In genomic region chr2:20506281-20506685, GRCh38 we compare ENCODE assay signal across 1 cellular context.
A peak's percentile ranks its signal among the peaks of the same experiment; 100 is the strongest.
TF ChIP-seq lines count a peak whose summit lies in the region.

No MANE protein-coding gene starts in this region.

TF ChIP-seq in HepG2, 621 proteins besides CTCF, POLR2A, EP300 and RAD21 (continued from another document and continues in another):
- TF ChIP-seq ZNF205 (CRISPR knock-in tag; IDR thresholded peaks at IDR 0.05) (0 out of 2 replicates have a peak, but pooled peaks have one; percentile 31), ZNF784 (CRISPR knock-in tag; IDR thresholded peaks at IDR 0.05; ENCODE audit: borderline replicate concordance) (no peak), ZSCAN20 (CRISPR knock-in tag; IDR thresholded peaks at IDR 0.05; ENCODE audit: borderline replicate concordance) (peak; percentile 99), CERS6 (CRISPR knock-in tag; IDR thresholded peaks at IDR 0.05) (no peak), LCORL (IDR thresholded peaks at IDR 0.05) (no peak), LCORL (CRISPR knock-in tag; IDR thresholded peaks at IDR 0.05) (peak; percentile 66; the same call in 1 of the 2 replicates), PPARG (CRISPR knock-in tag; conservative IDR thresholded peaks at IDR 0.05) (peak; percentile 33; the same call in 1 of the 2 replicates), ZNF234 (CRISPR knock-in tag; conservative IDR thresholded peaks at IDR 0.05) (no peak), FOXP4 (CRISPR knock-in tag; IDR thresholded peaks at IDR 0.05) (peak; percentile 33; the same call in 1 of the 2 replicates), HNRNPLL (IDR thresholded peaks at IDR 0.05; ENCODE audit: low read depth, low read length, poor library complexity, severe bottlenecking) (no peak), ZMYM4 (CRISPR knock-in tag; IDR thresholded peaks at IDR 0.05) (no peak), ZNF441 (CRISPR knock-in tag; IDR thresholded peaks at IDR 0.05; ENCODE audit: borderline replicate concordance) (0 out of 2 replicates have a peak, but pooled peaks have one; percentile 58), POLR2AphosphoS2 (IDR thresholded peaks at IDR 0.05; ENCODE audit: low read depth, low read length) (no peak), TCF7 (IDR thresholded peaks at IDR 0.05; ENCODE audit: low read depth) (no peak), ZBTB2 (CRISPR knock-in tag; IDR thresholded peaks at IDR 0.05; ENCODE audit: low read depth) (no peak), TEAD3 (CRISPR knock-in tag; optimal IDR thresholded peaks at IDR 0.05; ENCODE audit: borderline replicate concordance) (peak; percentile 78), EZH2 (conservative IDR thresholded peaks at IDR 0.05; ENCODE audit: low read depth, low read length) (no peak), ZNF501 (CRISPR knock-in tag; IDR thresholded peaks at IDR 0.05) (0 out of 2 replicates have a peak, but pooled peaks have one; percentile 33), BCL6 (CRISPR knock-in tag; IDR thresholded peaks at IDR 0.05) (peak; percentile 32; the same call in 1 of the 2 replicates), ZNF878 (CRISPR knock-in tag; IDR thresholded peaks at IDR 0.05) (0 out of 2 replicates have a peak, but pooled peaks have one; percentile 24), THAP7 (CRISPR knock-in tag; IDR thresholded peaks at IDR 0.05) (peak; percentile 57; the same call in 1 of the 2 replicates), MXD4 (CRISPR knock-in tag; IDR thresholded peaks at IDR 0.05) (peak; percentile 23; the same call in 1 of the 2 replicates), ZBTB43 (CRISPR knock-in tag; conservative IDR thresholded peaks at IDR 0.05) (0 out of 2 replicates have a peak, but pooled peaks have one; percentile 37), DRAP1 (CRISPR knock-in tag; IDR thresholded peaks at IDR 0.05) (0 out of 2 replicates have a peak, but pooled peaks have one; percentile 12), CEBPG (CRISPR knock-in tag; IDR thresholded peaks at IDR 0.05) (0 out of 2 replicates have a peak, but pooled peaks have one; percentile 6), FOXO4 (CRISPR knock-in tag; conservative IDR thresholded peaks at IDR 0.05) (no peak), ZNF75D (CRISPR knock-in tag; IDR thresholded peaks at IDR 0.05; ENCODE audit: borderline replicate concordance) (no peak), ZNF44 (CRISPR knock-in tag; IDR thresholded peaks at IDR 0.05) (no peak), RFX3 (CRISPR knock-in tag; IDR thresholded peaks at IDR 0.05) (no peak), ASH2L (IDR thresholded peaks at IDR 0.05; ENCODE audit: insufficient read length, low read depth, low read length) (peak; percentile 22), PHF5A (CRISPR knock-in tag; IDR thresholded peaks at IDR 0.05; ENCODE audit: low read depth, unreplicated experiment) (peak; percentile 46), SIX1 (CRISPR knock-in tag; IDR thresholded peaks at IDR 0.05; ENCODE audit: borderline replicate concordance) (no peak), MIXL1 (CRISPR knock-in tag; IDR thresholded peaks at IDR 0.05) (peak; percentile 94), ARNTL (CRISPR knock-in tag; IDR thresholded peaks at IDR 0.05) (no peak), ZBTB33 (CRISPR knock-in tag; IDR thresholded peaks at IDR 0.05) (no peak), FOXK1 (CRISPR knock-in tag; IDR thresholded peaks at IDR 0.05; ENCODE audit: borderline replicate concordance, low read depth) (no peak), LBX2 (CRISPR knock-in tag; IDR thresholded peaks at IDR 0.05; ENCODE audit: borderline replicate concordance) (no peak), IRF9 (CRISPR knock-in tag; IDR thresholded peaks at IDR 0.05; ENCODE audit: borderline replicate concordance) (0 out of 2 replicates have a peak, but pooled peaks have one; percentile 47), ZGPAT (CRISPR knock-in tag; IDR thresholded peaks at IDR 0.05) (0 out of 2 replicates have a peak, but pooled peaks have one; percentile 48), ARID5B (CRISPR knock-in tag; IDR thresholded peaks at IDR 0.05) (peak; percentile 31; the same call in 1 of the 2 replicates)
